ENCODE assay signal across 19 cellular contexts in the genomic region with DNA sequence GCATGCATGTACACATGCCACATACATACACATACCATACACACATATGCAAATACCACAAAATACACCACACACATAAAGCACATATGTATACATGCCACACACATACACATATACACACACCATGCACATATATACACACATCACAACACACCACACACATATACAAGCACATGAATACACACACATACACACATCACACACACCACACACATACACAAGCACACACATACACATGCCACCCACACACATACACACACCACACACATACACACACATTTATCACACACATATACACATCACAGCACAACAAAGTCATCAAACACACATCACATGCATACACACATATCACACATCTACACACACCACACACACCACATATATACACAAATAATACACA.
DNase-seq lines count a peak whose midpoint lies in the region; ATAC-seq, FAIRE-seq and TF ChIP-seq lines count a peak whose summit lies in the region.
"Had no signal": no experiment of that assay in that cellular context is flagged by ENCODE, and none has a peak within 500 bp of the region (broad histone marks: within the 10 kb centered on the region; RNA-seq: fewer than 3 reads in every experiment).

No MANE protein-coding gene starts in this region.

- no peak overlapping the region for H2BK5ac ChIP-seq in H1 (ENCODE audit: low read depth, low read length)

- no peak for TF ChIP-seq EP300 in H1 (IDR thresholded peaks at IDR 0.05; ENCODE audit: borderline replicate concordance in 1 of 2, low read depth in 2 of 2, low read length in 2 of 2)

- no peaks in the 10 kb centered on the region for H3K79me2 ChIP-seq in H1 (ENCODE audit: control insufficient read depth in 1 of 2, insufficient read depth in 2 of 2, low read length in 2 of 2)

- no peak for TF ChIP-seq RAD21 in H1 (IDR thresholded peaks at IDR 0.05 in 1 of 2, conservative IDR thresholded peaks at IDR 0.05 in 1 of 2; ENCODE audit: low read depth in 2 of 2, low read length in 2 of 2)

- H2BK20ac ChIP-seq in H1 (ENCODE audit: low read length) = no peak overlapping the region

- H3K4ac ChIP-seq in H1 (replicated peaks; ENCODE audit: insufficient read length, low read depth, low read length) = peak overlapping the region; percentile 17

- POLR2A ChIA-PET in H1 (lab: Charles Lee; ENCODE audit: partially characterized antibody) = no interaction called here

- H3K9ac ChIP-seq in H1 (replicated peaks in 1 of 4; ENCODE audit: extremely low read depth in 1 of 4, low read depth in 3 of 4, low read length in 3 of 4) (no peak overlapping the region), colonic mucosa (ENCODE audit: low read depth in 2 of 2, low read length in 2 of 2) (no peak overlapping the region)
- H3K9ac ChIP-seq: BLaER1 had no signal

- TF ChIP-seq CTCF in H1 (IDR thresholded peaks at IDR 0.05; ENCODE audit: control extremely low read depth in 1 of 3, insufficient read depth in 1 of 3, low read depth in 1 of 3, low read length in 3 of 3) = no peak
- no peak for TF ChIP-seq CTCF in upper lobe of right lung (IDR thresholded peaks at IDR 0.05)
- no peak for TF ChIP-seq CTCF in tibial artery (IDR thresholded peaks at IDR 0.05)
- TF ChIP-seq CTCF in colonic mucosa (IDR thresholded peaks at IDR 0.05) = no peak
- no peak for TF ChIP-seq CTCF in BE2C (IDR thresholded peaks at IDR 0.05; ENCODE audit: low read depth, low read length)

- DNase-seq in GM12891 (ENCODE audit: insufficient read length, low spot score) (no peak), GM12892 (ENCODE audit: insufficient read length) (no peak), H1 (ENCODE audit: low read depth in 1 of 2, low spot score in 2 of 2) (no peak), upper lobe of right lung (no peak), tibial artery (no peak), colonic mucosa (no peak), BE2C (no peak)
- DNase-seq: Caco-2; CD4-positive, CD25-positive, alpha-beta regulatory T cell; CD8-positive, alpha-beta T cell; DMS153; DND-41; GOT3; H7; HCEC 1CT had no signal

- H3K27ac ChIP-seq in H1 (ENCODE audit: low read depth, low read length) (no peak overlapping the region), upper lobe of right lung (no peak overlapping the region), tibial artery (no peak overlapping the region), colonic mucosa (no peak overlapping the region)
- H3K27ac ChIP-seq: BLaER1, C4-2B had no signal

- no peak overlapping the region for H2BK12ac ChIP-seq in H1 (ENCODE audit: low read depth, low read length)

- ATAC-seq in upper lobe of right lung = peak; percentile 22
- ATAC-seq: CD8-positive, alpha-beta T cell; GM12878 had no signal

- H2AFZ ChIP-seq in H1 (ENCODE audit: low read length) = no peak overlapping the region

- H3K4me2 ChIP-seq in H1 (ENCODE audit: insufficient read depth in 1 of 2, low read depth in 2 of 2, low read length in 2 of 2) = no peak overlapping the region
- H3K4me2 ChIP-seq: BLaER1 had no signal

- H4K5ac ChIP-seq in H1 (ENCODE audit: insufficient read length, low read depth, low read length) = no peak overlapping the region

- H3K18ac ChIP-seq in H1 (ENCODE audit: extremely low read depth, low read length) = no peak overlapping the region

- H3K4me1 ChIP-seq in H1 (replicated peaks in 1 of 4; ENCODE audit: control insufficient read depth in 3 of 4, insufficient read depth in 4 of 4, low read length in 3 of 4) (no peaks in the 10 kb centered on the region), upper lobe of right lung (no peaks in the 10 kb centered on the region), tibial artery (no peaks in the 10 kb centered on the region), colonic mucosa (no peaks in the 10 kb centered on the region), BE2C (no peaks in the 10 kb centered on the region)
- H3K4me1 ChIP-seq: BLaER1, Caco-2 had no signal

- peaks cover 0 to 4% of the 10 kb centered on the region in 2 experiments for H4K20me1 ChIP-seq in H1 (replicated peaks in 1 of 2; ENCODE audit: control insufficient read depth in 1 of 2, insufficient read depth in 2 of 2, low read length in 2 of 2)
- H4K20me1 ChIP-seq: BLaER1 had no signal

- peak overlapping the region; percentile 100 for H3K56ac ChIP-seq in H1 (replicated peaks; ENCODE audit: insufficient read length, low read depth, low read length)

- FAIRE-seq in GM12891 (lab: Jason Lieb, UNC) = peak; percentile 5
- FAIRE-seq in GM12892 (lab: Jason Lieb, UNC) = peak; percentile 58
- FAIRE-seq in H1 (lab: Jason Lieb, UNC) = no peak
- FAIRE-seq: G401.6, GM12878 had no signal

- no peak overlapping the region for H4K8ac ChIP-seq in H1 (ENCODE audit: extremely low read depth, insufficient read depth, low read length)

- intact Hi-C loops in upper lobe of right lung (cut with DNase I) = no loop called here
- intact Hi-C loops in tibial artery (cut with DNase I; ENCODE audit: low total_unique reads) = no loop called here
- intact Hi-C loops in colonic mucosa (cut with DNase I) = no loop called here

- H2BK15ac ChIP-seq in H1 (ENCODE audit: low read length) = no peak overlapping the region

- H3K79me1 ChIP-seq in H1 (ENCODE audit: low read depth, low read length) = no peaks in the 10 kb centered on the region

- H3K36me3 ChIP-seq in H1 (ENCODE audit: control insufficient read depth in 2 of 4, insufficient read depth in 4 of 4, low read length in 3 of 4) = no peaks in the 10 kb centered on the region
- no peaks in the 10 kb centered on the region for H3K36me3 ChIP-seq in upper lobe of right lung
- H3K36me3 ChIP-seq in tibial artery = no peaks in the 10 kb centered on the region
- H3K36me3 ChIP-seq in colonic mucosa = no peaks in the 10 kb centered on the region
- no peaks in the 10 kb centered on the region for H3K36me3 ChIP-seq in BE2C
- H3K36me3 ChIP-seq: BLaER1 had no signal

- H4K91ac ChIP-seq in H1 (replicated peaks; ENCODE audit: insufficient read length, low read length) = no peak overlapping the region

- no peak overlapping the region for H3K4me3 ChIP-seq in H1 (ENCODE audit: extremely low read depth in 1 of 4, insufficient read depth in 2 of 4, low read depth in 3 of 4, low read length in 4 of 4)
- H3K4me3 ChIP-seq in upper lobe of right lung = no peak overlapping the region
- H3K4me3 ChIP-seq in tibial artery = no peak overlapping the region
- no peak overlapping the region for H3K4me3 ChIP-seq in colonic mucosa
- no peak overlapping the region for H3K4me3 ChIP-seq in BE2C (ENCODE audit: low read depth, low read length)
- H3K4me3 ChIP-seq: BLaER1, GM12878 had no signal

- H2AK5ac ChIP-seq in H1 (ENCODE audit: low read depth, low read length) = no peak overlapping the region

- CTCF ChIA-PET in H1 (lab: Charles Lee; ENCODE audit: partially characterized antibody) = no interaction called here

- TF ChIP-seq POLR2A in GM12891 (IDR thresholded peaks at IDR 0.05; ENCODE audit: low read depth, low read length) (no peak), GM12892 (IDR thresholded peaks at IDR 0.05; ENCODE audit: low read depth, low read length) (no peak), H1 (IDR thresholded peaks at IDR 0.05; ENCODE audit: control extremely low read depth in 1 of 2, low read depth in 2 of 2, low read length in 2 of 2) (no peak)

- H3K9me3 ChIP-seq in H1 (ENCODE audit: insufficient read depth in 2 of 2, low read depth in 1 of 2, low read length in 1 of 2) (no peaks in the 10 kb centered on the region), upper lobe of right lung (no peaks in the 10 kb centered on the region), tibial artery (no peaks in the 10 kb centered on the region), colonic mucosa (no peaks in the 10 kb centered on the region), BE2C (no peaks in the 10 kb centered on the region)
- H3K9me3 ChIP-seq: BLaER1, Caco-2 had no signal

- H3K23me2 ChIP-seq in H1 (ENCODE audit: low read depth, low read length) = peaks cover 5% of the 10 kb centered on the region; the same call in 1 of the 2 replicates

- H3K14ac ChIP-seq in H1 (ENCODE audit: insufficient read length) = no peak overlapping the region

- no peak overlapping the region for H2BK120ac ChIP-seq in H1 (replicated peaks; ENCODE audit: low read depth, low read length)

- H3K27me3 ChIP-seq in H1 (replicated peaks in 1 of 4; ENCODE audit: control insufficient read depth in 3 of 4, extremely low read depth in 1 of 4, insufficient read depth in 3 of 4, low read length in 3 of 4) (no peaks in the 10 kb centered on the region), upper lobe of right lung (no peaks in the 10 kb centered on the region), tibial artery (no peaks in the 10 kb centered on the region), colonic mucosa (no peaks in the 10 kb centered on the region), BE2C (no peaks in the 10 kb centered on the region)
- H3K27me3 ChIP-seq: BLaER1 had no signal

- no peak overlapping the region for H3K23ac ChIP-seq in H1 (ENCODE audit: insufficient read length)

TF ChIP-seq in GM12891, 5 proteins besides CTCF, POLR2A, EP300 and RAD21:
- no peak for TF ChIP-seq TAF1 (IDR thresholded peaks at IDR 0.05; ENCODE audit: low read depth, low read length)
- TF ChIP-seq POLR2AphosphoS5 (IDR thresholded peaks at IDR 0.05; ENCODE audit: low read depth, low read length) = no peak
- TF ChIP-seq SPI1 (IDR thresholded peaks at IDR 0.05; ENCODE audit: low read depth, low read length) = no peak
- TF ChIP-seq PAX5 (IDR thresholded peaks at IDR 0.05; ENCODE audit: insufficient read depth, low read length, severe bottlenecking) = no peak
- TF ChIP-seq POU2F2 (IDR thresholded peaks at IDR 0.05; ENCODE audit: low read depth, low read length) = no peak

TF ChIP-seq in H1, 55 proteins besides CTCF, POLR2A, EP300 and RAD21 (continues in another document):
- TF ChIP-seq JUND (IDR thresholded peaks at IDR 0.05; ENCODE audit: low read length) (no peak), GABPA (IDR thresholded peaks at IDR 0.05; ENCODE audit: borderline replicate concordance, insufficient read depth, low read length) (no peak), CBX5 (IDR thresholded peaks at IDR 0.05; ENCODE audit: low read depth, low read length) (no peak), BCL11A (IDR thresholded peaks at IDR 0.05; ENCODE audit: low read depth in 2 of 2, low read length in 2 of 2) (no peak), TAF7 (optimal IDR thresholded peaks at IDR 0.05; ENCODE audit: borderline replicate concordance, low read depth, low read length) (no peak), RNF2 (IDR thresholded peaks at IDR 0.05; ENCODE audit: borderline replicate concordance, low read depth, low read length, missing control alignments, poor library complexity, severe bottlenecking) (no peak), POU5F1 (IDR thresholded peaks at IDR 0.05; ENCODE audit: low read depth, low read length) (no peak), YY1 (IDR thresholded peaks at IDR 0.05; ENCODE audit: low read depth, low read length) (no peak), POLR2AphosphoS5 (IDR thresholded peaks at IDR 0.05; ENCODE audit: low read depth, low read length) (no peak), HDAC6 (IDR thresholded peaks at IDR 0.05; ENCODE audit: low read depth, low read length) (no peak), RFX5 (IDR thresholded peaks at IDR 0.05; ENCODE audit: borderline replicate concordance, low read depth, low read length) (no peak)
